ENCODE assay signal across 33 cellular contexts in the genomic region with DNA sequence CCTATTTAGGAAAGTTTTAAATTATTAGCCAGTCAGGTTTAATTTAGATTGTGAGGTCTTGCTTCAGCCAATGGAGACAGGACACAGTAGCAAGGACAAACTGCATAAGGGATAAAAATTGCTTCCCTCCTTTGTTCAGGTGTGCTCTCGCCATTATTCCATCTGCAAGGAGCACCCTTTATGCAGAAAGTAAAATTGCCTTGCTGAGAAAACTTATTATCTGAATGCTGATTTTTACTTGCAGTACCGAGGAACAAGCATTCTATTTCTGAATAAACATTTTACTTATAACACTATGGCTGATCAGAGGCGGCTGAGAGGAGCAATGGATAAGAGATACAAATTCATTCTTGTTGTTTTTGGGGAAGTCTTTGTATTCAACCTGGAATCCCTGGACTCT. TPM values are rescaled to one million over a fixed set of nuclear protein-coding genes. Genes with fewer than 3 reads are reported as not detected.
"Had no signal": no experiment of that assay in that cellular context is flagged by ENCODE, and none has a peak within 500 bp of the region (broad histone marks: within the 10 kb centered on the region; RNA-seq: fewer than 3 reads in every experiment).

No MANE protein-coding gene starts in this region.

- H2AFZ ChIP-seq: hepatocyte had no signal

- H3K79me2 ChIP-seq: hepatocyte had no signal

- H3K4me3 ChIP-seq: coronary artery, dorsolateral prefrontal cortex, gastroesophageal sphincter, hepatocyte, pancreas, prostate gland, skin epidermis, testis, transverse colon had no signal

- FAIRE-seq: keratinocyte, pancreas had no signal

- DNase-seq: activated CD4-positive, alpha-beta T cell treated with anti-CD3 and anti-CD28 coated beads, Interleukin-2, amount 50 U/mL, for 1 hour; activated CD8-positive, alpha-beta memory T cell treated with anti-CD3 and anti-CD28 coated beads for 24 hours; activated effector memory CD4-positive, alpha-beta T cell treated with Interleukin-2 at 50 U/mL for 16 hours; activated naive CD4-positive, alpha-beta T cell treated with anti-CD3 and anti-CD28 coated beads for 36 hours; anterior cingulate cortex; dorsolateral prefrontal cortex; effector memory CD4-positive, alpha-beta T cell; erythroblast; left cardiac atrium; left ventricle myocardium superior; nucleus accumbens; pancreas; retina; stimulated activated CD4-positive, alpha-beta T cell treated with anti-CD3 and anti-CD28 coated beads, Interleukin-12 subunit alpha, Interleukin-12 subunit beta, amount 100 ng/mL, for 4 hours; stimulated activated CD4-positive, alpha-beta T cell treated with anti-CD3 and anti-CD28 coated beads, Interleukin-4, amount 100 ng/mL, for 1 hour; stimulated activated naive CD8-positive, alpha-beta T cell treated with anti-CD3 and anti-CD28 coated beads, Interleukin-15, Interleukin-2, amounts not matched to agents 100 U/mL and 50 U/mL, for 24 hours; T-helper 9 cell; testis; transverse colon; WERI-Rb-1 had no signal

- ATAC-seq: activated CD4-positive, CD25-positive, alpha-beta regulatory T cell treated with anti-CD3 and anti-CD28 coated beads, Interleukin-2, amount 50 U/mL, for 24 hours; gastroesophageal sphincter; left cardiac atrium; left ventricle myocardium superior; pancreas; sciatic nerve; stimulated activated naive CD8-positive, alpha-beta T cell treated with anti-CD3 and anti-CD28 coated beads, Interleukin-15, Interleukin-2, amounts not matched to agents 100 U/mL and 50 U/mL, for 24 hours had no signal

- H3K27ac Mint-ChIP-seq: activated naive CD4-positive, alpha-beta T cell treated with anti-CD3 and anti-CD28 coated beads for 36 hours; T-helper 1 cell treated with Interleukin-12 subunit alpha and Interleukin-12 subunit beta and Interleukin-4 antibody, amounts not matched to agents 30 μg/mL and 1 μg/mL, for 36 hours had no signal

- H3K27ac ChIP-seq: coronary artery, dorsolateral prefrontal cortex, gastroesophageal sphincter, hepatocyte, pancreas, prostate gland, skin epidermis, testis, transverse colon, WERI-Rb-1 had no signal

- H3K36me3 ChIP-seq: gastroesophageal sphincter, pancreas, prostate gland, transverse colon, WERI-Rb-1 had no signal

- H3K4me3 Mint-ChIP-seq: activated naive CD4-positive, alpha-beta T cell treated with anti-CD3 and anti-CD28 coated beads for 36 hours; neural crest cell; T-helper 1 cell treated with Interleukin-12 subunit alpha and Interleukin-12 subunit beta and Interleukin-4 antibody, amounts not matched to agents 30 μg/mL and 1 μg/mL, for 36 hours had no signal

- H3K27me3 ChIP-seq: hepatocyte, pancreas, testis, transverse colon had no signal

- H3K4me1 Mint-ChIP-seq: neural crest cell had no signal

- H3K9me3 ChIP-seq: pancreas, prostate gland, testis had no signal

- H3K4me1 ChIP-seq: gastroesophageal sphincter, pancreas, prostate gland, testis, transverse colon had no signal

- H3K4me2 ChIP-seq: hepatocyte had no signal

RNA-seq across cellular contexts. Expression of a gene that starts 8.0 kb away (rescaled TPM):
- total RNA-seq: cerebellum, hepatocyte, left cardiac atrium, left ventricle myocardium superior, lung microvascular endothelial cell, neural crest cell, sciatic nerve, transverse colon had no signal
- polyA plus RNA-seq: hepatocyte, pancreas had no signal

RNA-seq across cellular contexts. Expression of a gene that starts 37.1 kb away (rescaled TPM):
- total RNA-seq: cerebellum, gastroesophageal sphincter, hepatocyte, left cardiac atrium, left ventricle myocardium superior, lung microvascular endothelial cell, neural crest cell, sciatic nerve, transverse colon, urinary bladder had no signal
- polyA plus RNA-seq: hepatocyte, keratinocyte, pancreas had no signal

RNA-seq across cellular contexts. Expression of a gene that starts 52.0 kb away (rescaled TPM):
- total RNA-seq: neural crest cell had no signal
- polyA plus RNA-seq: keratinocyte had no signal
